ENCODE assay signal across 8 cellular contexts in the genomic region with DNA sequence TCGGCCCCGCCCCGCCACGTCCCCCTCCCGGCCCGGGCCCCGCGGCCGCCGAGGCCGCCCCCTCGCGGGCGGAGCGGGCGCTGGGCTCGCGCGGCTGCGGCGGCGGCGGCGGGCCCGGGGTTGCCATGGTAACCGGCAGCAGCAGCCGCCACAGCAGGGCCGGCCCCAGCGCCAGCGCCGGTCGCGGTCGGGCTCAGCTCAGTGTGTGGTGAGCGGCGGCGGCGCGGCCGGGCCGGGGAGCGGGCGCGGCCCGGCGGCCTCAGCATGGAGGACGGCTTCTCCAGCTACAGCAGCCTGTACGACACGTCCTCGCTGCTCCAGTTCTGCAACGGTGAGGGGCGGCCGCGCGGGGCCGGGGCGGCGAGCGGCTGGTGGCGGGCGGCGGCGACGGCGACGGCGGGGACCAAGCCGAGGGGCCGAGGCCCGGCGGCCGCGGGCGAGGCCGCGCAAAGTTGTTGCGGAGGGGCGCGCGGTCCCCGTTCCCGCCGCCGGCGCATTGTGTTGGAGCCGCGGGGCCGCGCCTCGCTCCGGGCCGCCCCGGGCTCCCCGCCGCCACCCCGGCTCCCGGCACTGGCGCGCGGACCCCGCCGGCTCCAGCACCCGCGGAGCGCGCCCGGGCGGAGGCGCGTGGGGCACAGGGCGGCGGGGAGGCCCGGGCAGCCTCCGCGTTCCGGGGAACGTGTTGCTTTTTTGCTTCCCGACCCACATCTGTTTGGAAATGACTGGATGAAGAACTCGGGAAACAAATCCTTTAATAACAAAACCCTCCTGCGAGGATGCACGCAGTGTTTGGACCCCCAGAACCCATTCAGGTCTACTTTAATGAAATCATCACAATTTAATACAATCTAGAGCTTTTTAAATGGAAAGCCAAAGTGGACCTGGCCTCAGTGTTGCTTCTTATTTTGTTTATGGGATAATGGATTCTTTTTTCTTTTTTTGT. TPM values are rescaled to one million over a fixed set of nuclear protein-coding genes. Genes with fewer than 3 reads are reported as not detected.
A peak's percentile ranks its signal among the peaks of the same experiment; 100 is the strongest.
DNase-seq lines count a peak whose midpoint lies in the region; ATAC-seq and TF ChIP-seq lines count a peak whose summit lies in the region.

A gene with protein sequence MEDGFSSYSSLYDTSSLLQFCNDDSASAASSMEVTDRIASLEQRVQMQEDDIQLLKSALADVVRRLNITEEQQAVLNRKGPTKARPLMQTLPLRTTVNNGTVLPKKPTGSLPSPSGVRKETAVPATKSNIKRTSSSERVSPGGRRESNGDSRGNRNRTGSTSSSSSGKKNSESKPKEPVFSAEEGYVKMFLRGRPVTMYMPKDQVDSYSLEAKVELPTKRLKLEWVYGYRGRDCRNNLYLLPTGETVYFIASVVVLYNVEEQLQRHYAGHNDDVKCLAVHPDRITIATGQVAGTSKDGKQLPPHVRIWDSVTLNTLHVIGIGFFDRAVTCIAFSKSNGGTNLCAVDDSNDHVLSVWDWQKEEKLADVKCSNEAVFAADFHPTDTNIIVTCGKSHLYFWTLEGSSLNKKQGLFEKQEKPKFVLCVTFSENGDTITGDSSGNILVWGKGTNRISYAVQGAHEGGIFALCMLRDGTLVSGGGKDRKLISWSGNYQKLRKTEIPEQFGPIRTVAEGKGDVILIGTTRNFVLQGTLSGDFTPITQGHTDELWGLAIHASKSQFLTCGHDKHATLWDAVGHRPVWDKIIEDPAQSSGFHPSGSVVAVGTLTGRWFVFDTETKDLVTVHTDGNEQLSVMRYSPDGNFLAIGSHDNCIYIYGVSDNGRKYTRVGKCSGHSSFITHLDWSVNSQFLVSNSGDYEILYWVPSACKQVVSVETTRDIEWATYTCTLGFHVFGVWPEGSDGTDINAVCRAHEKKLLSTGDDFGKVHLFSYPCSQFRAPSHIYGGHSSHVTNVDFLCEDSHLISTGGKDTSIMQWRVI (plus strand): TSS at position 201 of the 943 bp plus-strand sequence. CDS start 64 bp downstream, at position 265.

- peak within 1 kb of the TSS; percentile 4; the same call in 1 of the 2 replicates for H3K27ac ChIP-seq in KMS-11
- H3K27ac ChIP-seq in adrenal gland = peak within 1 kb of the TSS in 4 of 5 donors; percentile 37 to 90 (median 67)
- peak within 1 kb of the TSS; percentile 82 to 92 for H3K27ac ChIP-seq in tibial artery

- 0 to 7% (median 1%) methylated on average over 7 to 121 of the region's 121 CpGs for WGBS in adrenal gland, 4 donors

- H3K4me1 ChIP-seq in KMS-11 (ENCODE audit: low read depth, poor library complexity, severe bottlenecking) = peaks cover 23% of the 10 kb centered on the region
- H3K4me1 ChIP-seq in adrenal gland (replicated peaks in 1 of 2) = peaks cover 6 to 29% of the 10 kb centered on the region in 2 donors
- peaks cover 0 to 24% (median 13%) of the 10 kb centered on the region in 4 donors for H3K4me1 ChIP-seq in tibial artery

- H3K9ac ChIP-seq in KMS-11 = peak within 1 kb of the TSS; percentile 35; the same call in 1 of the 2 replicates

- H3K79me2 ChIP-seq in KMS-11 (ENCODE audit: insufficient read depth, low read depth) = peaks cover 6% of the 10 kb centered on the region; the same call in 1 of the 2 replicates

- CTCF ChIA-PET in T-cell (lab: Charles Lee) = interaction anchor here in 1 of 2 donors (0.6 kb wide), 1 partner anchor 91 kb away, joined by 3 read pairs; no protein-coding TSS in a partner anchor

- H3K36me3 ChIP-seq in KMS-11 (ENCODE audit: insufficient read depth) = no peaks in the 10 kb centered on the region
- no peaks in the 10 kb centered on the region for H3K36me3 ChIP-seq in adrenal gland (replicated peaks in 1 of 2)
- no peaks in the 10 kb centered on the region for H3K36me3 ChIP-seq in tibial artery

- intact Hi-C loops in adrenal gland (cut with DNase I) = loop anchor here (5.0 kb wide), 1 partner anchor 61 kb away; no protein-coding TSS in a partner anchor
- intact Hi-C loops in cardiac septum (cut with DNase I) = loop anchor here (2.0 to 5.0 kb wide), 4 partner anchors 55 to 111 kb away; a partner anchor contains a TSS
- intact Hi-C loops in posterior cingulate gyrus (cut with DNase I) = loop anchor here (2.0 to 5.0 kb wide), 3 partner anchors 56 to 111 kb away; no protein-coding TSS in a partner anchor
- intact Hi-C loops in tibial artery (cut with DNase I; ENCODE audit: low total_unique reads) = loop anchor here (5.0 kb wide), 1 partner anchor 56 kb away; no protein-coding TSS in a partner anchor

- ATAC-seq in GM21717 (IDR thresholded peaks at IDR 0.05; ENCODE audit: unreplicated experiment) (peak; percentile 93), T-cell (replicated peaks in 1 of 4) (peak; percentile 84 to 93 (median 90))

- H3K4me3 ChIP-seq in KMS-11 (IDR thresholded peaks at IDR 0.05; ENCODE audit: insufficient read depth, low read depth, low read length) = no peak within 1 kb of the TSS
- H3K4me3 ChIP-seq in adrenal gland = peak within 1 kb of the TSS in 1 of 4 donors; percentile 69
- H3K4me3 ChIP-seq in tibial artery = peak within 1 kb of the TSS; percentile 65 to 69

- H3K9me3 Mint-ChIP-seq in T-cell = no peaks in the 10 kb centered on the region

- H3K36me3 Mint-ChIP-seq in T-cell = no peaks in the 10 kb centered on the region

- no peaks in the 10 kb centered on the region for H4K20me1 ChIP-seq in KMS-11 (ENCODE audit: insufficient read depth)

- POLR2A ChIA-PET in T-cell (lab: Charles Lee) = interaction anchor here in 1 of 2 donors (0.7 kb wide), 1 partner anchor 19 kb away, joined by 5 read pairs; no protein-coding TSS in a partner anchor

- peak within 1 kb of the TSS; percentile 46 for H2AFZ ChIP-seq in KMS-11 (ENCODE audit: low read depth)

- peak; percentile 58 for DNase-seq in DMS53 treated with DMSO at 0.1 percent for 48 hours (lab: John Stamatoyannopoulos, UW; ENCODE audit: unreplicated experiment)
- peak; percentile 5 to 78 (median 48) for DNase-seq in T-cell
- peak; percentile 82 to 90 (median 87) for DNase-seq in adrenal gland
- peak; percentile 81 for DNase-seq in cardiac septum (ENCODE audit: low spot score)
- peak; percentile 72 to 98 (median 84) for DNase-seq in posterior cingulate gyrus
- DNase-seq in tibial artery = peak; percentile 81 to 91

- H3K27ac Mint-ChIP-seq in T-cell = peak within 1 kb of the TSS; percentile 23 to 46

- peaks cover 23 to 31% (median 28%) of the 10 kb centered on the region in 3 donors for H3K4me1 Mint-ChIP-seq in T-cell

- TF ChIP-seq POLR2A in adrenal gland (IDR thresholded peaks at IDR 0.05) = peak in 1 of 2 donors; percentile 57

- H3K4me2 ChIP-seq in KMS-11 = peak within 1 kb of the TSS; percentile 96

- H3K9me3 ChIP-seq in adrenal gland (replicated peaks in 1 of 3) (no peaks in the 10 kb centered on the region), tibial artery (no peaks in the 10 kb centered on the region)

- peaks cover 25 to 29% of the 10 kb centered on the region in 2 donors for H3K27me3 Mint-ChIP-seq in T-cell

- peak within 1 kb of the TSS; percentile 72 to 79 (median 76) for H3K4me3 Mint-ChIP-seq in T-cell

- H3K27me3 ChIP-seq in KMS-11 (ENCODE audit: insufficient read depth, low read depth) (no peaks in the 10 kb centered on the region), adrenal gland (no peaks in the 10 kb centered on the region), tibial artery (no peaks in the 10 kb centered on the region)

- no peak for TF ChIP-seq CTCF in KMS-11 (conservative IDR thresholded peaks at IDR 0.05; ENCODE audit: low read depth, low read length)
- TF ChIP-seq CTCF in adrenal gland (IDR thresholded peaks at IDR 0.05) = no peak
- peak in 1 of 2 experiments; percentile 36 for TF ChIP-seq CTCF in tibial artery (IDR thresholded peaks at IDR 0.05)

RNA-seq across cellular contexts. Expression of the gene that starts here (rescaled TPM):
- total RNA-seq in T-cell (1 to 10 TPM in 1 of 5 donors, under 1 TPM in 2, not detected in 2; 0.53 to 1.4 (median 0.60) TPM), adrenal gland (10 to 100 TPM; 10.3 to 59.5 (median 21.0) TPM), cardiac septum (29.9 TPM)
- polyA plus RNA-seq in adrenal gland = 1 to 10 TPM; 5.5 to 8.1 (median 7.6) TPM

Comparison
In these comparisons a context has a peak if more than half of its experiments do, and no peak if none do; other contexts are left out.
1. RNA of the gene that starts here (total RNA-seq): 29.9 TPM in cardiac septum (single experiment) and 10.3 to 59.5 TPM in adrenal gland; 0.53 to 1.4 TPM in T-cell; every median in the first group is over 4 times any median in the second.
2. H3K27ac ChIP-seq: peak in every context shown above with its lines; median percentile 87 in tibial artery; 67 in adrenal gland; 4 in KMS-11.
3. Peak in every context shown above with its lines, with median percentiles within 50 percentile points of each other: DNase-seq.